8 cellular contexts compared by ENCODE assay signal in the genomic region with DNA sequence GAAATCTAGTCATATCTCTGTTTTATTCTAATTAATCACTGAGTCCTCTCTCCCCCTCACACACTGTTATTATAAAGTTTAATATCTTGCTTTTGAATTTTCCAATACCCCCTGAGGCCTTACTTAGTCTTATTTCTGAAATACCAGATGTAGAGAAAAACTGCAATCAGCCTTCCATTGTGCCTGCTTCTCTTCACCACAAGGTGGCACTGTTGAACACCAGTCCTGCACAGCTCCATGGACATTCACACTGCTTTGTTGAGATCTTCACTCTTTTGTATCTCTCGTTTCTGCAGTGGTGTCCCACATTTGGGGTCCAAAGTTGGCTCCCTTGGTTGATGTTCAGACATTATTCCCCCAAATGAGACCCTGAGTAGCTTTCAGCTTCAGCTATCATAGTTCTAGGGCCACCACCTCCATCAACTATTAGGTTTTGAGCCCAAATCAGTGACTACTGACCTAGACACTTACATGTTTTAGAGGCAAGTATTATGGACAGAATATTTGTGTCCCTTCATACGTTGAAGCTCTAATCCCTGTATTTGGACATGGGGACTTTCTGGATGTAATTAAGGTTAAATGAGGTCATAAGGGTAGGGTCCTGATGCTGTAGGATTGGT. TPM values are rescaled to one million over a fixed set of nuclear protein-coding genes. Genes with fewer than 3 reads are reported as not detected.
A peak's percentile ranks its signal among the peaks of the same experiment; 100 is the strongest.
DNase-seq lines count a peak whose midpoint lies in the region; ATAC-seq, FAIRE-seq and TF ChIP-seq lines count a peak whose summit lies in the region.

No MANE protein-coding gene starts in this region.

- in situ Hi-C loops in GM23248 (cut with MboI): loop anchor here (25.0 kb wide), 1 partner anchor 430 kb away; no protein-coding TSS in a partner anchor

- H3K36me3 ChIP-seq in GM23248 (ENCODE audit: low read depth): no peaks in the 10 kb centered on the region

- H3K4me3 ChIP-seq in AG09309 (ENCODE audit: control insufficient read depth, low read depth, low read length) (no peak overlapping the region), foreskin fibroblast (ENCODE audit: low read depth in 1 of 2, low read length in 2 of 2) (no peak overlapping the region), GM23248 (no peak overlapping the region)

- H3K9ac ChIP-seq in GM23248: no peak overlapping the region

- no peak overlapping the region for H3K27ac ChIP-seq in GM23248

- WGBS in GM23248 (ENCODE audit: low coverage in 1 of 2, low lambda C conversion rate in 2 of 2, missing lambda C conversion rate in 2 of 2), 2 experiments: 84 to 91% methylated on average over 2 of the region's 2 CpGs

- H3K9me3 ChIP-seq in GM23248 (ENCODE audit: low read depth): no peaks in the 10 kb centered on the region

- DNase-seq in AG09309 (ENCODE audit: low read depth) (no peak), Daoy (ENCODE audit: low read depth) (peak; percentile 33), RCC 7860 (ENCODE audit: low spot score) (peak; percentile 29), foreskin fibroblast (no peak), NCI-H2196 (lab: John Stamatoyannopoulos, UW; ENCODE audit: unreplicated experiment) (no peak), GM23248 (no peak), MV-4-11 (lab: John Stamatoyannopoulos, UW) (no peak)

- H2AFZ ChIP-seq in GM23248: no peak overlapping the region

- no peaks in the 10 kb centered on the region for H4K20me1 ChIP-seq in GM23248 (ENCODE audit: insufficient read depth)

- TF ChIP-seq CTCF in AG09309 (IDR thresholded peaks at IDR 0.05; ENCODE audit: control insufficient read depth, insufficient read depth, low read depth, low read length, missing control alignments) (peak; percentile 42), foreskin fibroblast (IDR thresholded peaks at IDR 0.05; ENCODE audit: low read depth, low read length) (peak; percentile 30)

- no peaks in the 10 kb centered on the region for H3K79me2 ChIP-seq in GM23248 (ENCODE audit: insufficient read depth)

- no peaks in the 10 kb centered on the region for H3K27me3 ChIP-seq in GM23248 (replicated peaks; ENCODE audit: insufficient read depth)

- no peak for FAIRE-seq in RCC 7860 (lab: Jason Lieb, UNC)

- ATAC-seq in HG03354 (IDR thresholded peaks at IDR 0.05; ENCODE audit: poor library complexity, severe bottlenecking, unreplicated experiment): no peak

- H3K9me2 ChIP-seq in GM23248 (ENCODE audit: insufficient read depth): no peaks in the 10 kb centered on the region

- peaks cover 7% of the 10 kb centered on the region; the same call in 1 of the 2 replicates for H3F3A ChIP-seq in GM23248 (ENCODE audit: insufficient read depth)

- H3K4me1 ChIP-seq in GM23248 (ENCODE audit: insufficient read depth): peaks cover 11% of the 10 kb centered on the region

- H3K4me2 ChIP-seq in GM23248 (ENCODE audit: unreplicated experiment): no peak overlapping the region

RNA-seq across cellular contexts. Expression of a gene that starts 24.3 kb away (rescaled TPM):
- 87.7 and 93.3 TPM in 2 replicates for total RNA-seq in Daoy (2014; rRNA removed; shearing (Covaris generic))
- total RNA-seq in GM23248 (2014; rRNA removed; shearing (Covaris generic)): 48.1 and 51.4 TPM in 2 replicates
- polyA plus RNA-seq in GM23248 (2016; fragmentation: Nextera tagmentation; extraction: Ambion mirVana): 64.3 and 66.1 TPM in 2 replicates

Comparison
In these comparisons a context has a peak if more than half of its experiments do, and no peak if none do; other contexts are left out.
1. DNase-seq: peak in Daoy (single experiment) and RCC 7860 (single experiment); none in AG09309 (single experiment), foreskin fibroblast (0 of 2), NCI-H2196 (single experiment), GM23248 (single experiment) and MV-4-11 (single experiment).